1 cellular context compared by ENCODE assay signal in the genomic region with DNA sequence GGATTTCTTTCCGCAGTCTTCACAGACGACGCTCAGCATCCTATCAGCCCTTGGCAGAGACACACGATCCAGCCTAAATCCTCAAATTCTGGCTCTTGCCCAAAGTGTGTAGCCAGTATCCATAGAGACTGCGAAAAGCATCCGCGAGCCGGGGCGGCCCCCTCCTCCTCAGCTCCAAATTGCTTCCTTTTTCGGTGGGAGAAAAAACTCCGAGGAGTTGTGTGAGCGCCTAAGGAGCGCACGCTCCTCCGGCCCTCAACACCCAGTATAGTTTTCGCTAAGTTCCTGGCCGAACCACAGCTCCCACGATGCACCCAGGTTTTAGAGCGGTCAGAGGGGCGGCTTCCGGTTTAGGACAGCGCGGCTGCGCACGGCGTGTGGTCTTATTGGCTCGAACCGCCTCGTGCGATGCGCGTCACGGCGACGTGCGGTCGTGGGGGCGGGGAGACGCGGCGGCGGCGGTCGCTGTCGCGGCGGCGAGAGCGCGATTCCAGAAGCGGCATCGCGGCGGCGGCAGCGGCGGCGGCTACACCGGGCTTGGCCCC.
TF ChIP-seq lines count a peak whose summit lies in the region.

A gene with protein sequence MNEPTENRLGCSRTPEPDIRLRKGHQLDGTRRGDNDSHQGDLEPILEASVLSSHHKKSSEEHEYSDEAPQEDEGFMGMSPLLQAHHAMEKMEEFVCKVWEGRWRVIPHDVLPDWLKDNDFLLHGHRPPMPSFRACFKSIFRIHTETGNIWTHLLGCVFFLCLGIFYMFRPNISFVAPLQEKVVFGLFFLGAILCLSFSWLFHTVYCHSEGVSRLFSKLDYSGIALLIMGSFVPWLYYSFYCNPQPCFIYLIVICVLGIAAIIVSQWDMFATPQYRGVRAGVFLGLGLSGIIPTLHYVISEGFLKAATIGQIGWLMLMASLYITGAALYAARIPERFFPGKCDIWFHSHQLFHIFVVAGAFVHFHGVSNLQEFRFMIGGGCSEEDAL (plus strand): TSS at position 493 of the 545 bp plus-strand sequence. CDS start 63,274 bp downstream, outside the sequence.

TF ChIP-seq in HepG2, 621 proteins besides CTCF, POLR2A, EP300 and RAD21 (continued from another document and continues in another):
- TF ChIP-seq, protein P1, sequence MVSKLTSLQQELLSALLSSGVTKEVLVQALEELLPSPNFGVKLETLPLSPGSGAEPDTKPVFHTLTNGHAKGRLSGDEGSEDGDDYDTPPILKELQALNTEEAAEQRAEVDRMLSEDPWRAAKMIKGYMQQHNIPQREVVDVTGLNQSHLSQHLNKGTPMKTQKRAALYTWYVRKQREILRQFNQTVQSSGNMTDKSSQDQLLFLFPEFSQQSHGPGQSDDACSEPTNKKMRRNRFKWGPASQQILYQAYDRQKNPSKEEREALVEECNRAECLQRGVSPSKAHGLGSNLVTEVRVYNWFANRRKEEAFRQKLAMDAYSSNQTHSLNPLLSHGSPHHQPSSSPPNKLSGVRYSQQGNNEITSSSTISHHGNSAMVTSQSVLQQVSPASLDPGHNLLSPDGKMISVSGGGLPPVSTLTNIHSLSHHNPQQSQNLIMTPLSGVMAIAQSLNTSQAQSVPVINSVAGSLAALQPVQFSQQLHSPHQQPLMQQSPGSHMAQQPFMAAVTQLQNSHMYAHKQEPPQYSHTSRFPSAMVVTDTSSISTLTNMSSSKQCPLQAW (CRISPR knock-in tag; IDR thresholded peaks at IDR 0.05), result peak; percentile 90
- TF ChIP-seq, protein P2, sequence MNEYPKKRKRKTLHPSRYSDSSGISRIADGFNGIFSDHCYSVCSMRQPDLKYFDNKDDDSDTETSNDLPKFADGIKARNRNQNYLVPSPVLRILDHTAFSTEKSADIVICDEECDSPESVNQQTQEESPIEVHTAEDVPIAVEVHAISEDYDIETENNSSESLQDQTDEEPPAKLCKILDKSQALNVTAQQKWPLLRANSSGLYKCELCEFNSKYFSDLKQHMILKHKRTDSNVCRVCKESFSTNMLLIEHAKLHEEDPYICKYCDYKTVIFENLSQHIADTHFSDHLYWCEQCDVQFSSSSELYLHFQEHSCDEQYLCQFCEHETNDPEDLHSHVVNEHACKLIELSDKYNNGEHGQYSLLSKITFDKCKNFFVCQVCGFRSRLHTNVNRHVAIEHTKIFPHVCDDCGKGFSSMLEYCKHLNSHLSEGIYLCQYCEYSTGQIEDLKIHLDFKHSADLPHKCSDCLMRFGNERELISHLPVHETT (CRISPR knock-in tag; conservative IDR thresholded peaks at IDR 0.05), result peak; percentile 77
- peak; percentile 62 for TF ChIP-seq ZNF792 (CRISPR knock-in tag; IDR thresholded peaks at IDR 0.05)
- TF ChIP-seq ZNF879 (CRISPR knock-in tag; IDR thresholded peaks at IDR 0.05), result no peak
- TF ChIP-seq CENPBD1 (CRISPR knock-in tag; IDR thresholded peaks at IDR 0.05; ENCODE audit: borderline replicate concordance, low read depth), result no peak
- TF ChIP-seq KDM2A (CRISPR knock-in tag; IDR thresholded peaks at IDR 0.05; ENCODE audit: borderline replicate concordance, low read depth), result peak; percentile 80; the same call in 1 of the 2 replicates
- peak; percentile 74; the same call in 1 of the 2 replicates for TF ChIP-seq ZNF276 (CRISPR knock-in tag; IDR thresholded peaks at IDR 0.05; ENCODE audit: low read depth)
- TF ChIP-seq ZNF562 (CRISPR knock-in tag; IDR thresholded peaks at IDR 0.05; ENCODE audit: borderline replicate concordance), result no peak
- peak; percentile 51; the same call in 1 of the 2 replicates for TF ChIP-seq ARNTL (CRISPR knock-in tag; IDR thresholded peaks at IDR 0.05)
- peak; percentile 32; the same call in 1 of the 2 replicates for TF ChIP-seq ARHGAP35 (CRISPR knock-in tag; IDR thresholded peaks at IDR 0.05; ENCODE audit: borderline replicate concordance)
- TF ChIP-seq, protein P3, sequence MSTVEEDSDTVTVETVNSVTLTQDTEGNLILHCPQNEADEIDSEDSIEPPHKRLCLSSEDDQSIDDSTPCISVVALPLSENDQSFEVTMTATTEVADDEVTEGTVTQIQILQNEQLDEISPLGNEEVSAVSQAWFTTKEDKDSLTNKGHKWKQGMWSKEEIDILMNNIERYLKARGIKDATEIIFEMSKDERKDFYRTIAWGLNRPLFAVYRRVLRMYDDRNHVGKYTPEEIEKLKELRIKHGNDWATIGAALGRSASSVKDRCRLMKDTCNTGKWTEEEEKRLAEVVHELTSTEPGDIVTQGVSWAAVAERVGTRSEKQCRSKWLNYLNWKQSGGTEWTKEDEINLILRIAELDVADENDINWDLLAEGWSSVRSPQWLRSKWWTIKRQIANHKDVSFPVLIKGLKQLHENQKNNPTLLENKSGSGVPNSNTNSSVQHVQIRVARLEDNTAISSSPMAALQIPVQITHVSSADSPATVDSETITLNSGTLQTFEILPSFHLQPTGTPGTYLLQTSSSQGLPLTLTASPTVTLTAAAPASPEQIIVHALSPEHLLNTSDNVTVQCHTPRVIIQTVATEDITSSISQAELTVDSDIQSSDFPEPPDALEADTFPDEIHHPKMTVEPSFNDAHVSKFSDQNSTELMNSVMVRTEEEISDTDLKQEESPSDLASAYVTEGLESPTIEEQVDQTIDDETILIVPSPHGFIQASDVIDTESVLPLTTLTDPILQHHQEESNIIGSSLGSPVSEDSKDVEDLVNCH (CRISPR knock-in tag; IDR thresholded peaks at IDR 0.05), result no peak
- no peak for TF ChIP-seq FOXP1 (IDR thresholded peaks at IDR 0.05)
- TF ChIP-seq FOXP1 (CRISPR knock-in tag; IDR thresholded peaks at IDR 0.05), result 0 out of 2 replicates have a peak, but pooled peaks have one; percentile 12
- TF ChIP-seq ZNF747 (CRISPR knock-in tag; IDR thresholded peaks at IDR 0.05; ENCODE audit: borderline replicate concordance), result no peak
- peak; percentile 65; the same call in 1 of the 2 replicates for TF ChIP-seq ZSCAN22 (CRISPR knock-in tag; IDR thresholded peaks at IDR 0.05)
- peak; percentile 92 for TF ChIP-seq NFYB (CRISPR knock-in tag; IDR thresholded peaks at IDR 0.05)
- no peak for TF ChIP-seq ZMAT5 (CRISPR knock-in tag; IDR thresholded peaks at IDR 0.05; ENCODE audit: borderline replicate concordance, low read depth)
- TF ChIP-seq TAF1 (CRISPR knock-in tag; IDR thresholded peaks at IDR 0.05), result peak; percentile 80; the same call in 1 of the 2 replicates
- TF ChIP-seq ZSCAN12 (CRISPR knock-in tag; IDR thresholded peaks at IDR 0.05), result 0 out of 2 replicates have a peak, but pooled peaks have one; percentile 74
- TF ChIP-seq YEATS4 (CRISPR knock-in tag; IDR thresholded peaks at IDR 0.05; ENCODE audit: borderline replicate concordance), result peak; percentile 63; the same call in 1 of the 2 replicates
- TF ChIP-seq HMGA1 (CRISPR knock-in tag; conservative IDR thresholded peaks at IDR 0.05), result no peak
- TF ChIP-seq SPEN (CRISPR knock-in tag; IDR thresholded peaks at IDR 0.05; ENCODE audit: low read depth), result peak; percentile 91
- TF ChIP-seq SOX5 (CRISPR knock-in tag; IDR thresholded peaks at IDR 0.05; ENCODE audit: borderline replicate concordance), result peak; percentile 48; the same call in 1 of the 2 replicates
- peak; percentile 58; the same call in 1 of the 2 replicates for TF ChIP-seq ZNF12 (CRISPR knock-in tag; IDR thresholded peaks at IDR 0.05)
- TF ChIP-seq HBP1 (CRISPR knock-in tag; IDR thresholded peaks at IDR 0.05; ENCODE audit: low read depth), result peak; percentile 70; the same call in 1 of the 2 replicates
- TF ChIP-seq, protein P4, sequence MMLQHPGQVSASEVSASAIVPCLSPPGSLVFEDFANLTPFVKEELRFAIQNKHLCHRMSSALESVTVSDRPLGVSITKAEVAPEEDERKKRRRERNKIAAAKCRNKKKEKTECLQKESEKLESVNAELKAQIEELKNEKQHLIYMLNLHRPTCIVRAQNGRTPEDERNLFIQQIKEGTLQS (CRISPR knock-in tag; IDR thresholded peaks at IDR 0.05), result no peak
- no peak; the same call in 1 of the 2 replicates for TF ChIP-seq DNMT3B (CRISPR knock-in tag; conservative IDR thresholded peaks at IDR 0.05)
- TF ChIP-seq REL (CRISPR knock-in tag; conservative IDR thresholded peaks at IDR 0.05), result 0 out of 2 replicates have a peak, but pooled peaks have one; percentile 14
- TF ChIP-seq THAP11 (CRISPR knock-in tag; IDR thresholded peaks at IDR 0.05), result peak; percentile 96
- TF ChIP-seq, protein P5, sequence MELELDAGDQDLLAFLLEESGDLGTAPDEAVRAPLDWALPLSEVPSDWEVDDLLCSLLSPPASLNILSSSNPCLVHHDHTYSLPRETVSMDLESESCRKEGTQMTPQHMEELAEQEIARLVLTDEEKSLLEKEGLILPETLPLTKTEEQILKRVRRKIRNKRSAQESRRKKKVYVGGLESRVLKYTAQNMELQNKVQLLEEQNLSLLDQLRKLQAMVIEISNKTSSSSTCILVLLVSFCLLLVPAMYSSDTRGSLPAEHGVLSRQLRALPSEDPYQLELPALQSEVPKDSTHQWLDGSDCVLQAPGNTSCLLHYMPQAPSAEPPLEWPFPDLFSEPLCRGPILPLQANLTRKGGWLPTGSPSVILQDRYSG (CRISPR knock-in tag; IDR thresholded peaks at IDR 0.05), result 0 out of 2 replicates have a peak, but pooled peaks have one; percentile 50
- peak; percentile 49; the same call in 1 of the 2 replicates for TF ChIP-seq DMAP1 (CRISPR knock-in tag; IDR thresholded peaks at IDR 0.05)
- no peak for TF ChIP-seq ZFP62 (CRISPR knock-in tag; IDR thresholded peaks at IDR 0.05)
- peak; percentile 79 for TF ChIP-seq SKI (IDR thresholded peaks at IDR 0.05; ENCODE audit: partially characterized antibody)
- 0 out of 2 replicates have a peak, but pooled peaks have one; percentile 55 for TF ChIP-seq BORCS8-MEF2B (CRISPR knock-in tag; IDR thresholded peaks at IDR 0.05)
- peak; percentile 86; the same call in 1 of the 2 replicates for TF ChIP-seq ZNF430 (CRISPR knock-in tag; IDR thresholded peaks at IDR 0.05)
- peak; percentile 28; the same call in 1 of the 2 replicates for TF ChIP-seq ZNF138 (CRISPR knock-in tag; IDR thresholded peaks at IDR 0.05; ENCODE audit: low read depth)
- peak; percentile 89 for TF ChIP-seq KAT7 (CRISPR knock-in tag; IDR thresholded peaks at IDR 0.05; ENCODE audit: borderline replicate concordance)
- 0 out of 2 replicates have a peak, but pooled peaks have one; percentile 5 for TF ChIP-seq ZNF264 (CRISPR knock-in tag; IDR thresholded peaks at IDR 0.05)
- peak; percentile 84 for TF ChIP-seq ATF1 (CRISPR knock-in tag; IDR thresholded peaks at IDR 0.05)
- no peak for TF ChIP-seq ZNF570 (CRISPR knock-in tag; IDR thresholded peaks at IDR 0.05; ENCODE audit: borderline replicate concordance)
- TF ChIP-seq ZNF468 (CRISPR knock-in tag; IDR thresholded peaks at IDR 0.05), result no peak
- TF ChIP-seq ZNF205 (CRISPR knock-in tag; IDR thresholded peaks at IDR 0.05), result 0 out of 2 replicates have a peak, but pooled peaks have one; percentile 27
- peak; percentile 51; the same call in 1 of the 2 replicates for TF ChIP-seq TBX2 (CRISPR knock-in tag; IDR thresholded peaks at IDR 0.05; ENCODE audit: borderline replicate concordance)
- no peak for TF ChIP-seq MTA1 (CRISPR knock-in tag; IDR thresholded peaks at IDR 0.05; ENCODE audit: borderline replicate concordance)
- peak; percentile 92 for TF ChIP-seq ZBTB38 (CRISPR knock-in tag; IDR thresholded peaks at IDR 0.05)
- no peak for TF ChIP-seq FLYWCH1 (CRISPR knock-in tag; IDR thresholded peaks at IDR 0.05)
- no peak for TF ChIP-seq SCMH1 (CRISPR knock-in tag; IDR thresholded peaks at IDR 0.05; ENCODE audit: borderline replicate concordance)
- no peak for TF ChIP-seq ZNF335 (CRISPR knock-in tag; IDR thresholded peaks at IDR 0.05)
- TF ChIP-seq MXI1 (IDR thresholded peaks at IDR 0.05; ENCODE audit: borderline replicate concordance, low read depth, low read length), result peak; percentile 87; the same call in 2 of the 3 replicates
- no peak; the same call in 1 of the 2 replicates for TF ChIP-seq LRRFIP1 (CRISPR knock-in tag; conservative IDR thresholded peaks at IDR 0.05)
- TF ChIP-seq PHF5A (CRISPR knock-in tag; IDR thresholded peaks at IDR 0.05; ENCODE audit: low read depth, unreplicated experiment), result no peak
- TF ChIP-seq MED1 (CRISPR knock-in tag; IDR thresholded peaks at IDR 0.05), result peak; percentile 82
